Comparison of ENCODE assay signal across 24 cellular contexts in the genomic region with DNA sequence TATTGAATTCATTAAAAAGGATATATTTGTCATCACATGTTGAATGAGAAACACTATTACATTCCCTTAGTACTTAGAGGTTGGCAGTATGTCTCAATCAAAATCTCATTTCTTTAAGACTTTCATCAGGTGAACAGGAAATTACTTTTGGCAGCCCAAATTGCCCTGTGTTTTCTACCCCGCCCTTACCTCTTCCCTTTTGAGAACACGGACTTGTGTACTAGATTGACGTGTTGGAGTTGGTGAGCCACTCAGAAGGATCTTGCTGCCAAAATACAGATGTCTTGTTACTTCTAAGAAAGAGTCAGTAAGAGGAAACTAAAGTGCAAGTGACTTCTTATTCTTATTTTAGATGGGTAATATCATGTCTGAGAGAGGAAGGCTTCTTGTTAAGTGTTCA.
"Had no signal": no experiment of that assay in that cellular context is flagged by ENCODE, and none has a peak within 500 bp of the region (broad histone marks: within the 10 kb centered on the region; RNA-seq: fewer than 3 reads in every experiment).

No MANE protein-coding gene starts in this region.

- H3K27me3 ChIP-seq: SJCRH30 had no signal

- H3K4me3 ChIP-seq: SJCRH30 had no signal

- H3K27ac ChIP-seq: RWPE1, SJCRH30 had no signal

- DNase-seq: IMR-90; Karpas-422; KG1; MM.1S; NCI-H1092 treated with DMSO at 0.1 percent for 48 hours; NCI-H1436; NCI-H187; NCI-H2029; NCI-H2081 treated with DMSO at 0.1 percent for 48 hours; NCI-H2227 treated with DMSO at 0.1 percent for 48 hours; NCI-H446; NCI-H510A; NCI-H524 treated with DMSO at 0.1 percent for 48 hours; NCI-H69; NCI-H774; NK-92 treated with Interleukin-12 subunit alpha and Interleukin-12 subunit beta, amount 100 ng/mL, for 24 hours; PC-3; SHP77 treated with DMSO at 0.1 percent for 48 hours; SJCRH30 had no signal

- H3K36me3 ChIP-seq: SJCRH30 had no signal

- H3K9me3 ChIP-seq: SJCRH30 had no signal

- ATAC-seq: HepG2, Panc1, PC-3, Right ventricle myocardium inferior, SK-N-SH treated with all-trans-retinoic acid at 6 μM for 48 hours had no signal

- FAIRE-seq: HepG2 had no signal
